Comparison of ENCODE assay signal across 16 cellular contexts in the genomic region with DNA sequence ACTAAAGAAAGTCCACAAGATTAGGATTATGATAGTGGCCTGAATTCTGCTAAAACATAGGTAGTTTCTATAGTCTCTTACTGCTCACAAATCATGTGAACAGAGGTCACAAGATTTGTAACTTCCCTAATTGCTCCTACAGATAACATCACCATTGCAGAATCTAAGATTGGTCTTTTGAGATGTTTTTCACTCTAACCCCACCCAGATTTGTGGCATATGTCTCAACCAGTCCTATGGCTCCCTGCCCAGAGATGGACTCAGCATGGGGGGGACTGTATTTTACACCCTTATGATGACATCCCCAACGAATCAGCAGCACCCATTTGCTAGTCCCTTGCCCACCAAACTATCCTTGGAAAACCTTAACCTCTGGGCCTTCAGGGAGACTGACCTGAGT.
DNase-seq lines count a peak whose midpoint lies in the region; ATAC-seq and TF ChIP-seq lines count a peak whose summit lies in the region.
"Had no signal": no experiment of that assay in that cellular context is flagged by ENCODE, and none has a peak within 500 bp of the region (broad histone marks: within the 10 kb centered on the region; RNA-seq: fewer than 3 reads in every experiment).

No MANE protein-coding gene starts in this region.

- H3K27me3 Mint-ChIP-seq in stimulated activated naive B cell treated with anti-CD40 and anti-IgM and Interleukin-4, amounts not matched to agents 10 μg/mL and 1 μg/mL and 100 μg/mL, for 72 hours = peaks cover 3 to 8% of the 10 kb centered on the region in 2 donors
- H3K27me3 Mint-ChIP-seq in CD8-positive, alpha-beta memory T cell = no peaks in the 10 kb centered on the region

- TF ChIP-seq CTCF in epithelial cell of esophagus (IDR thresholded peaks at IDR 0.05; ENCODE audit: insufficient read depth, low read depth, low read length, missing control alignments) = no peak

- DNase-seq in NOMO-1 treated with DMSO at 0.1 percent for 48 hours (lab: John Stamatoyannopoulos, UW; ENCODE audit: unreplicated experiment) (peak; percentile 57), NOMO-1 treated with dmso at 0.1 percent for 144 hours (lab: John Stamatoyannopoulos, UW; ENCODE audit: unreplicated experiment) (no peak), NCI-H226 (peak; percentile 74), epithelial cell of esophagus (ENCODE audit: low read depth) (peak; percentile 63), iPS-NIHi7 (ENCODE audit: extremely low spot score) (no peak), AG08396 (ENCODE audit: low spot score) (no peak)
- no peak for DNase-seq in stimulated activated naive B cell treated with anti-CD40 and anti-IgM and Interleukin-4, amounts not matched to agents 10 μg/mL and 1 μg/mL and 100 μg/mL, for 72 hours
- no peak for DNase-seq in CD8-positive, alpha-beta memory T cell
- DNase-seq: activated CD4-positive, alpha-beta T cell treated with anti-CD3 and anti-CD28 coated beads for 48 hours; activated effector memory CD4-positive, alpha-beta T cell treated with Interleukin-2 at 50 U/mL for 16 hours; natural killer cell; NCI-H1105 treated with DMSO at 0.1 percent for 48 hours; NCI-H446 treated with DMSO at 0.1 percent for 48 hours; SK-N-SH had no signal

- peak; percentile 31 to 52 for ATAC-seq in stimulated activated naive B cell treated with anti-CD40 and anti-IgM and Interleukin-4, amounts not matched to agents 10 μg/mL and 1 μg/mL and 100 μg/mL, for 72 hours (replicated peaks)
- ATAC-seq: sciatic nerve had no signal

- no peak overlapping the region for H3K27ac Mint-ChIP-seq in stimulated activated naive B cell treated with anti-CD40 and anti-IgM and Interleukin-4, amounts not matched to agents 10 μg/mL and 1 μg/mL and 100 μg/mL, for 72 hours
- no peak overlapping the region for H3K27ac Mint-ChIP-seq in CD8-positive, alpha-beta memory T cell
- H3K27ac Mint-ChIP-seq: natural killer cell had no signal

- H3K36me3 ChIP-seq in CD8-positive, alpha-beta memory T cell (ENCODE audit: insufficient read depth, low read length) = no peaks in the 10 kb centered on the region
- H3K36me3 ChIP-seq: tibial nerve had no signal

- no peaks in the 10 kb centered on the region for H3K9me3 Mint-ChIP-seq in stimulated activated naive B cell treated with anti-CD40 and anti-IgM and Interleukin-4, amounts not matched to agents 10 μg/mL and 1 μg/mL and 100 μg/mL, for 72 hours
- H3K9me3 Mint-ChIP-seq in CD8-positive, alpha-beta memory T cell = peaks cover 0 to 25% (median 7%) of the 10 kb centered on the region in 5 donors

- H3K27me3 ChIP-seq in CD8-positive, alpha-beta memory T cell (ENCODE audit: insufficient read depth, low read length, poor library complexity, severe bottlenecking) = no peaks in the 10 kb centered on the region
- H3K27me3 ChIP-seq: tibial nerve had no signal

- CTCF ChIA-PET in CD8-positive, alpha-beta memory T cell (lab: Charles Lee) = no interaction called here

- H3K36me3 Mint-ChIP-seq in stimulated activated naive B cell treated with anti-CD40 and anti-IgM and Interleukin-4, amounts not matched to agents 10 μg/mL and 1 μg/mL and 100 μg/mL, for 72 hours = no peaks in the 10 kb centered on the region
- no peaks in the 10 kb centered on the region for H3K36me3 Mint-ChIP-seq in CD8-positive, alpha-beta memory T cell
- H3K36me3 Mint-ChIP-seq: natural killer cell had no signal

- H3K27ac ChIP-seq in CD8-positive, alpha-beta memory T cell (ENCODE audit: low read depth, low read length) = no peak overlapping the region
- H3K27ac ChIP-seq: tibial nerve had no signal

- no peak overlapping the region for H3K4me3 ChIP-seq in epithelial cell of esophagus (ENCODE audit: low read length)
- H3K4me3 ChIP-seq in CD8-positive, alpha-beta memory T cell (ENCODE audit: low read length) = no peak overlapping the region
- H3K4me3 ChIP-seq: tibial nerve had no signal

- no peak overlapping the region for H3K4me3 Mint-ChIP-seq in stimulated activated naive B cell treated with anti-CD40 and anti-IgM and Interleukin-4, amounts not matched to agents 10 μg/mL and 1 μg/mL and 100 μg/mL, for 72 hours
- H3K4me3 Mint-ChIP-seq in CD8-positive, alpha-beta memory T cell = no peak overlapping the region
- H3K4me3 Mint-ChIP-seq: natural killer cell had no signal

- H3K9me3 ChIP-seq in CD8-positive, alpha-beta memory T cell (ENCODE audit: low read length) = no peaks in the 10 kb centered on the region
- H3K9me3 ChIP-seq: SK-N-SH, tibial nerve had no signal

- no peaks in the 10 kb centered on the region for H3K4me1 ChIP-seq in CD8-positive, alpha-beta memory T cell (ENCODE audit: insufficient read depth, low read length)

- POLR2A ChIA-PET in CD8-positive, alpha-beta memory T cell (lab: Charles Lee) = no interaction called here

- peaks cover 0 to 4% of the 10 kb centered on the region in 2 donors for H3K4me1 Mint-ChIP-seq in stimulated activated naive B cell treated with anti-CD40 and anti-IgM and Interleukin-4, amounts not matched to agents 10 μg/mL and 1 μg/mL and 100 μg/mL, for 72 hours
- no peaks in the 10 kb centered on the region for H3K4me1 Mint-ChIP-seq in CD8-positive, alpha-beta memory T cell

Comparison
In these comparisons a context has a peak if more than half of its experiments do, and no peak if none do; other contexts are left out.
1. DNase-seq: peak in NOMO-1 treated with DMSO at 0.1 percent for 48 hours (single experiment), NCI-H226 (single experiment) and epithelial cell of esophagus (single experiment); none in NOMO-1 treated with dmso at 0.1 percent for 144 hours (single experiment), stimulated activated naive B cell treated with anti-CD40 and anti-IgM and Interleukin-4, amounts not matched to agents 10 μg/mL and 1 μg/mL and 100 μg/mL, for 72 hours (single experiment), iPS-NIHi7 (single experiment), AG08396 (single experiment) and CD8-positive, alpha-beta memory T cell (0 of 5).